Comparison of ENCODE assay signal across 14 cellular contexts in the genomic region with DNA sequence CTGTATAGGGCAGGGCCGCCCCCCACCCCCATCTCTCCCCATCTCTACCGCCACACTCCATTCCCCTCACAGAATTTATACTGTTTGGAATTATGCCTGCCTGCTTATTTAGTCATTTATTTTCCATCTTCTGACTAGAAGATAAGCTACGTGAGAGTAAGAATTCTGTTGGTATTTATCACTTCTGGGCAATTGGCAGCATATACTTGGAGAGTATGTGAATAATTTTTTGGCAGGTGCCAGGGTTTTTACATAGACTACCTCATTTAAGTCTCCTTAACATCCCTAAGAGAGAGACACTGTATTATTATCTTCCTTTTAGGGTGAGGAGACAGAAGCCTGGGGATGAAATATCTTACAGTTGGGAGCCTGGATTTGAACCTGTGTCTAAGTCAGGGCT.
"Had no signal": no experiment of that assay in that cellular context is flagged by ENCODE, and none has a peak within 500 bp of the region (broad histone marks: within the 10 kb centered on the region; RNA-seq: fewer than 3 reads in every experiment).

No MANE protein-coding gene starts in this region.

- H3K36me3 ChIP-seq: SJSA1, upper lobe of left lung had no signal

- DNase-seq: activated CD4-positive, alpha-beta T cell treated with anti-CD3 and anti-CD28 coated beads, Interleukin-2, amount 50 U/mL, for 48 hours; activated CD4-positive, CD25-positive, alpha-beta regulatory T cell treated with anti-CD3 and anti-CD28 coated beads, Interleukin-2, amount 50 U/mL, for 72 hours; activated CD8-positive, alpha-beta memory T cell treated with anti-CD3 and anti-CD28 coated beads, Interleukin-2, amount 10 ng/mL, durations not matched to agents 7 days and 5 days; activated gamma-delta T cell treated with Interleukin-2 at 50 U/mL for 16 hours; activated naive CD8-positive, alpha-beta T cell treated with anti-CD3 and anti-CD28 coated beads for 36 hours; activated T-cell treated with anti-CD3 and anti-CD28 coated beads, Interleukin-2, amount 50 U/mL, for 48 hours; foreskin melanocyte; hippocampal formation; nephron progenitor cell; SW 1271; upper lobe of left lung had no signal

- H3K9me3 ChIP-seq: SJSA1, upper lobe of left lung had no signal

- ATAC-seq: activated CD8-positive, alpha-beta memory T cell treated with anti-CD3 and anti-CD28 coated beads, Interleukin-2, amount 10 ng/mL, durations not matched to agents 7 days and 5 days had no signal

- FAIRE-seq: bronchial epithelial cell had no signal

- H3K4me3 ChIP-seq: SJSA1, skin epidermis, upper lobe of left lung had no signal

- H3K27me3 ChIP-seq: SJSA1, upper lobe of left lung had no signal

- H3K27ac ChIP-seq: SJSA1 had no signal
